2 cellular contexts compared by ENCODE assay signal in genomic region chr13:33639640-33640080, GRCh38.
TF ChIP-seq lines count a peak whose summit lies in the region.

No MANE protein-coding gene starts in this region.

TF ChIP-seq in A549, 52 proteins besides CTCF, POLR2A, EP300 and RAD21 (continued from another document):
- TF ChIP-seq REST (IDR thresholded peaks at IDR 0.05) (no peak), TFCP2L1 (CRISPR knock-in tag; IDR thresholded peaks at IDR 0.05) (no peak), BHLHE40 (IDR thresholded peaks at IDR 0.05; ENCODE audit: low read depth, low read length) (no peak), EHF (CRISPR knock-in tag; IDR thresholded peaks at IDR 0.05) (no peak), RFX5 (IDR thresholded peaks at IDR 0.05) (no peak), ZC3H11A (IDR thresholded peaks at IDR 0.05) (no peak), PHF8 (IDR thresholded peaks at IDR 0.05; ENCODE audit: borderline replicate concordance, low read depth) (no peak), PBX3 (IDR thresholded peaks at IDR 0.05) (no peak), POLR2AphosphoS2 (conservative IDR thresholded peaks at IDR 0.05; ENCODE audit: low read length) (no peak)

TF ChIP-seq in WTC11, 78 proteins besides CTCF, POLR2A, EP300 and RAD21 (continued from another document):
- TF ChIP-seq ZNF281 (CRISPR knock-in tag; IDR thresholded peaks at IDR 0.05) (no peak), ATF3 (CRISPR knock-in tag; conservative IDR thresholded peaks at IDR 0.05) (no peak), RORB (CRISPR knock-in tag; IDR thresholded peaks at IDR 0.05) (no peak), AR (CRISPR knock-in tag; IDR thresholded peaks at IDR 0.05) (no peak), TCF7 (CRISPR knock-in tag; IDR thresholded peaks at IDR 0.05; ENCODE audit: low read depth) (no peak), JUN (CRISPR knock-in tag; IDR thresholded peaks at IDR 0.05) (no peak), ZMAT4 (CRISPR knock-in tag; IDR thresholded peaks at IDR 0.05) (no peak), E2F5 (CRISPR knock-in tag; IDR thresholded peaks at IDR 0.05) (no peak), ELF4 (CRISPR knock-in tag; IDR thresholded peaks at IDR 0.05; ENCODE audit: low read depth) (no peak), ZNF317 (CRISPR knock-in tag; IDR thresholded peaks at IDR 0.05; ENCODE audit: borderline replicate concordance, low read depth) (no peak), SMAD4 (CRISPR knock-in tag; IDR thresholded peaks at IDR 0.05) (no peak), AFF4 (CRISPR knock-in tag; IDR thresholded peaks at IDR 0.05; ENCODE audit: borderline replicate concordance) (no peak)
